Comparison of ENCODE assay signal across 17 cellular contexts in genomic region chr12:130632582-130633174, GRCh38.
A peak's percentile ranks its signal among the peaks of the same experiment; 100 is the strongest.
DNase-seq lines count a peak whose midpoint lies in the region; ATAC-seq and FAIRE-seq lines count a peak whose summit lies in the region.
"Had no signal": no experiment of that assay in that cellular context is flagged by ENCODE, and none has a peak within 500 bp of the region (broad histone marks: within the 10 kb centered on the region; RNA-seq: fewer than 3 reads in every experiment).

No MANE protein-coding gene starts in this region.

- in situ Hi-C loops in GM23248 (cut with MboI): no loop called here

- WGBS in small intestine, 3 donors: 25 to 53% (median 32%) methylated on average over 11 of the region's 11 CpGs
- WGBS in GM23248 (ENCODE audit: low coverage in 1 of 2, low lambda C conversion rate in 2 of 2, missing lambda C conversion rate in 2 of 2), 2 experiments: 33 to 38% methylated on average over 11 of the region's 11 CpGs

- no peak for ATAC-seq in HG02798 (IDR thresholded peaks at IDR 0.05; ENCODE audit: poor library complexity, unreplicated experiment)
- no peak for ATAC-seq in GM21619 (IDR thresholded peaks at IDR 0.05; ENCODE audit: unreplicated experiment)
- ATAC-seq: heart left ventricle had no signal

- no peaks in the 10 kb centered on the region for H3K36me3 ChIP-seq in small intestine (ENCODE audit: control insufficient read depth in 2 of 2, insufficient read depth in 2 of 2, low read length in 2 of 2)
- no peaks in the 10 kb centered on the region for H3K36me3 ChIP-seq in GM23248 (ENCODE audit: low read depth)
- H3K36me3 ChIP-seq: HAP-1, heart left ventricle, SJCRH30 had no signal

- DNase-seq in NCI-H1436 (lab: John Stamatoyannopoulos, UW) (peak; percentile 26), NCI-H1436 treated with DMSO at 0.1 percent for 48 hours (lab: John Stamatoyannopoulos, UW) (no peak), NCI-H2171 (lab: John Stamatoyannopoulos, UW) (peak; percentile 67), SW480 (ENCODE audit: low spot score) (peak; percentile 64), small intestine (peak; percentile 7), GM23248 (no peak)
- DNase-seq: activated CD4-positive, alpha-beta T cell treated with anti-CD3 and anti-CD28 coated beads for 48 hours; heart left ventricle; IMR-90; MV-4-11; SJCRH30; trophoblast cell had no signal

- no peak overlapping the region for H3K4me2 ChIP-seq in GM23248 (ENCODE audit: unreplicated experiment)

- H3K27ac ChIP-seq in small intestine (ENCODE audit: low read depth in 1 of 2, low read length in 1 of 2) (no peak overlapping the region), GM23248 (no peak overlapping the region)
- H3K27ac ChIP-seq: heart left ventricle, SJCRH30 had no signal

- H2AFZ ChIP-seq in GM23248: no peak overlapping the region

- H3K9me3 ChIP-seq in small intestine (ENCODE audit: control insufficient read depth, low read depth) (no peaks in the 10 kb centered on the region), GM23248 (ENCODE audit: low read depth) (no peaks in the 10 kb centered on the region)
- H3K9me3 ChIP-seq: HAP-1, SJCRH30 had no signal

- H3K27me3 ChIP-seq in small intestine (ENCODE audit: control insufficient read depth in 2 of 2, insufficient read depth in 2 of 2, low read length in 2 of 2) (peaks cover 0 to 10% of the 10 kb centered on the region in 2 donors), GM23248 (replicated peaks; ENCODE audit: insufficient read depth) (no peaks in the 10 kb centered on the region)
- H3K27me3 ChIP-seq: SJCRH30 had no signal

- FAIRE-seq in small intestine (lab: Jason Lieb, UNC): no peak
- FAIRE-seq: GM12891, keratinocyte had no signal

- H4K20me1 ChIP-seq in GM23248 (ENCODE audit: insufficient read depth): no peaks in the 10 kb centered on the region

- H3K4me3 ChIP-seq in small intestine (ENCODE audit: low read depth in 1 of 2, low read length in 2 of 2) (no peak overlapping the region), GM23248 (no peak overlapping the region)
- H3K4me3 ChIP-seq: HAP-1, heart left ventricle, SJCRH30 had no signal

- H3K4me1 ChIP-seq in small intestine (ENCODE audit: control insufficient read depth in 2 of 2, insufficient read depth in 1 of 2, low read depth in 1 of 2, low read length in 1 of 2) (no peaks in the 10 kb centered on the region), GM23248 (ENCODE audit: insufficient read depth) (no peaks in the 10 kb centered on the region)
- H3K4me1 ChIP-seq: HAP-1, heart left ventricle, SJCRH30 had no signal

- no peaks in the 10 kb centered on the region for H3K9me2 ChIP-seq in GM23248 (ENCODE audit: insufficient read depth)

- no peaks in the 10 kb centered on the region for H3F3A ChIP-seq in GM23248 (ENCODE audit: insufficient read depth)

- H3K79me2 ChIP-seq in GM23248 (ENCODE audit: insufficient read depth): no peaks in the 10 kb centered on the region

- no peak overlapping the region for H3K9ac ChIP-seq in GM23248

Comparison
In these comparisons a context has a peak if more than half of its experiments do, and no peak if none do; other contexts are left out.
1. DNase-seq: peak in NCI-H1436 (single experiment), NCI-H2171 (single experiment), SW480 (single experiment) and small intestine (single experiment); none in NCI-H1436 treated with DMSO at 0.1 percent for 48 hours (single experiment) and GM23248 (single experiment).